ENCODE assay signal across 1 cellular context in genomic region chr19:46410205-46411087, GRCh38.
TF ChIP-seq lines count a peak whose summit lies in the region.

No MANE protein-coding gene starts in this region.

TF ChIP-seq in IMR-90, 13 proteins besides CTCF, POLR2A, EP300 and RAD21:
- no peak for TF ChIP-seq USF2 (IDR thresholded peaks at IDR 0.05; ENCODE audit: low read depth, low read length)
- peak; percentile 30; the same call in 1 of the 2 replicates for TF ChIP-seq CEBPB (IDR thresholded peaks at IDR 0.05; ENCODE audit: low read depth, low read length)
TF ChIP-seq in IMR-90: peak in this region for 1.
